In the genomic region with DNA sequence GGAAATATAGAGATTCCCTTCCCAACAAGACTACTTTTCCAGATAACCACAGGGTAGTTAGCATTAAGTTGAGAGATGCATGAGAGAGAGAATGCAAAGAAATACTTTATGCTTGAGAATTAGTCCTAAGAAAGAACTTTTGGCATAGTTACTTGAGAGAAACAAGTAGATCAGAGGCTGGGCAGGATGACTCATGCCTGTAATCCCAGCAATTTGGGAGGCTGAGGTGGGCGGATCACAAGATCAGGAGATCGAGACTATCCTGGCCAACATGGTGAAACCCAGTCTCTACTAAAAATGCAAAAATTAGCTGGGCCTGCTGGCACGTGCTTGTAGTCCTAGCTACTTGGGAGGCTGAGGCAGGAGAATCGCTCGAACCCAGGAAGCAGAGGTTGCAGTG, we compare ENCODE assay signal across 3 cellular contexts.
TF ChIP-seq lines count a peak whose summit lies in the region.
"Not testable (repeated sequence)": the region's sequence is repeated elsewhere in the genome, so short reads cannot be mapped to it uniquely, and the experiment has no call there.

No MANE protein-coding gene starts in this region.

TF ChIP-seq in A549, 52 proteins besides CTCF, POLR2A, EP300 and RAD21:
- TF ChIP-seq FOSL2 (IDR thresholded peaks at IDR 0.05): not testable (repeated sequence)
- peak; percentile 5; the same call in 1 of the 2 replicates for TF ChIP-seq FOSL2 (CRISPR knock-in tag; IDR thresholded peaks at IDR 0.05)

TF ChIP-seq in SK-N-SH, 30 proteins besides CTCF, POLR2A, EP300 and RAD21:
- TF ChIP-seq FOSL2 (IDR thresholded peaks at IDR 0.05; ENCODE audit: borderline replicate concordance, low read depth): peak; percentile 6; the same call in 1 of the 2 replicates

TF ChIP-seq in K562, 482 proteins besides CTCF, POLR2A, EP300 and RAD21:
- TF ChIP-seq EGR1 (conservative IDR thresholded peaks at IDR 0.05): peak; percentile 80
- TF ChIP-seq BHLHE40 (IDR thresholded peaks at IDR 0.05; ENCODE audit: low read length): 0 out of 2 replicates have a peak, but pooled peaks have one; percentile 13
- TF ChIP-seq, protein P1, sequence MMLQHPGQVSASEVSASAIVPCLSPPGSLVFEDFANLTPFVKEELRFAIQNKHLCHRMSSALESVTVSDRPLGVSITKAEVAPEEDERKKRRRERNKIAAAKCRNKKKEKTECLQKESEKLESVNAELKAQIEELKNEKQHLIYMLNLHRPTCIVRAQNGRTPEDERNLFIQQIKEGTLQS (IDR thresholded peaks at IDR 0.05): peak; percentile 87
- TF ChIP-seq, protein P1 (CRISPR knock-in tag; conservative IDR thresholded peaks at IDR 0.05): not testable (repeated sequence)
- TF ChIP-seq DPF2 (IDR thresholded peaks at IDR 0.05): peak; percentile 46
- TF ChIP-seq JUND (IDR thresholded peaks at IDR 0.05; ENCODE audit: borderline replicate concordance, low read depth, low read length): peak; percentile 74
- TF ChIP-seq JUND (tag; IDR thresholded peaks at IDR 0.05; ENCODE audit: borderline replicate concordance, low read depth, low read length): peak; percentile 70; the same call in 2 of the 3 replicates
- peak; percentile 28; the same call in 1 of the 2 replicates for TF ChIP-seq LCOR (CRISPR knock-in tag; IDR thresholded peaks at IDR 0.05)
- 0 out of 2 replicates have a peak, but pooled peaks have one; percentile 15 for TF ChIP-seq SMARCA4 (IDR thresholded peaks at IDR 0.05)
- TF ChIP-seq ARID1B (IDR thresholded peaks at IDR 0.05): peak; percentile 14; the same call in 1 of the 2 replicates
- TF ChIP-seq CC2D1A (IDR thresholded peaks at IDR 0.05): peak; percentile 33; the same call in 1 of the 2 replicates
- 0 out of 2 replicates have a peak, but pooled peaks have one; percentile 10 for TF ChIP-seq FOSL1 (tag; conservative IDR thresholded peaks at IDR 0.05)
